36 cellular contexts compared by ENCODE assay signal in genomic region chr2:42261531-42262195, GRCh38.
DNase-seq lines count a peak whose midpoint lies in the region; ATAC-seq, FAIRE-seq and TF ChIP-seq lines count a peak whose summit lies in the region.
"Had no signal": no experiment of that assay in that cellular context is flagged by ENCODE, and none has a peak within 500 bp of the region (broad histone marks: within the 10 kb centered on the region; RNA-seq: fewer than 3 reads in every experiment).

No MANE protein-coding gene starts in this region.

- TF ChIP-seq POLR2A in HepG2 (IDR thresholded peaks at IDR 0.05; ENCODE audit: insufficient read depth in 1 of 2, low read depth in 2 of 2, low read length in 2 of 2) (no peak), right lobe of liver (IDR thresholded peaks at IDR 0.05) (no peak)

- peaks cover 23 to 86% of the 10 kb centered on the region in 2 experiments for H3K36me3 ChIP-seq in HepG2 (replicated peaks in 1 of 2; ENCODE audit: control insufficient read depth in 1 of 2, insufficient read depth in 2 of 2, low read length in 2 of 2)
- peaks cover 0 to 3% (median 0%) of the 10 kb centered on the region in 4 donors for H3K36me3 ChIP-seq in right lobe of liver
- H3K36me3 ChIP-seq in Panc1 (ENCODE audit: control insufficient read depth, insufficient read depth, low read length), result peaks cover 20% of the 10 kb centered on the region
- H3K36me3 ChIP-seq: prostate gland, vagina had no signal

- no peak overlapping the region for H3K4me2 ChIP-seq in HepG2 (ENCODE audit: low read depth, low read length)
- H3K4me2 ChIP-seq: BLaER1 had no signal

- WGBS in HepG2 (ENCODE audit: low lambda C conversion rate), result 97% methylated on average over 3 of the region's 3 CpGs
- 94% methylated on average over 3 of the region's 3 CpGs for WGBS in right lobe of liver (ENCODE audit: insufficient coverage, low coverage, low lambda C conversion rate, missing lambda C conversion rate)

- H2AFZ ChIP-seq in HepG2 (ENCODE audit: low read length), result no peak overlapping the region

- peaks cover 19% of the 10 kb centered on the region for H3K36me3 Mint-ChIP-seq in activated CD4-positive, alpha-beta T cell treated with anti-CD3 and anti-CD28 coated beads for 36 hours (ENCODE audit: low read depth)
- H3K36me3 Mint-ChIP-seq: natural killer cell had no signal

- in situ Hi-C loops in HepG2 (cut with HindIII; ENCODE audit: extremely low pct_ligation_motif_present, low pct_unique_long_range_greater_than_20kb), result no loop called here
- in situ Hi-C loops in Panc1 (cut with HindIII; ENCODE audit: low pct_unique_long_range_greater_than_20kb, low sequenced_read_pairs), result no loop called here

- no peak for TF ChIP-seq RAD21 in HepG2 (CRISPR knock-in tag; IDR thresholded peaks at IDR 0.05)

- intact Hi-C loops in HepG2 (cut with micrococcal nuclease; ENCODE audit: unreplicated experiment), result no loop called here
- intact Hi-C loops in right lobe of liver (cut with DNase I), result no loop called here
- intact Hi-C loops in Panc1 (cut with micrococcal nuclease; ENCODE audit: unreplicated experiment), result no loop called here
- intact Hi-C loops in activated CD4-positive, alpha-beta T cell treated with anti-CD3 and anti-CD28 coated beads for 36 hours (cut with DNase I, micrococcal nuclease), result no loop called here

- peaks cover 90% of the 10 kb centered on the region for H4K20me1 ChIP-seq in HepG2 (ENCODE audit: insufficient read depth, low read length)
- H4K20me1 ChIP-seq: BLaER1 had no signal

- no peak overlapping the region for H3K4me3 Mint-ChIP-seq in activated CD4-positive, alpha-beta T cell treated with anti-CD3 and anti-CD28 coated beads for 36 hours
- H3K4me3 Mint-ChIP-seq: activated CD4-positive, alpha-beta memory T cell treated with anti-CD3 and anti-CD28 coated beads for 36 hours; activated T-helper 1 cell treated with anti-CD3 and anti-CD28 coated beads, Interleukin-12 subunit alpha, Interleukin-12 subunit beta, Interleukin-2, Interleukin-4 antibody, amounts not matched to agents 30 ng/mL and 10 ng/mL and 1 ng/mL, durations not matched to agents 14 hours and 24 hours and 36 hours; effector memory CD8-positive, alpha-beta T cell; HFFc6; immature natural killer cell; natural killer cell had no signal

- no peak for DNase-seq in HepG2 (ENCODE audit: low spot score)
- DNase-seq in right lobe of liver, result no peak
- DNase-seq in NCI-H2029 (lab: John Stamatoyannopoulos, UW), result peak; percentile 71
- no peak for DNase-seq in Panc1 (ENCODE audit: low read depth, low spot score)
- DNase-seq in AG08396 (ENCODE audit: low spot score), result no peak
- DNase-seq in activated CD4-positive, alpha-beta T cell treated with anti-CD3 and anti-CD28 coated beads for 36 hours, result no peak
- DNase-seq: ACHN; activated CD4-positive, alpha-beta memory T cell treated with anti-CD3 and anti-CD28 coated beads for 36 hours; activated CD8-positive, alpha-beta memory T cell treated with anti-CD3 and anti-CD28 coated beads, Interleukin-2, amount 50 U/mL, for 48 hours; activated naive CD4-positive, alpha-beta T cell treated with Interleukin-2 at 50 U/mL for 16 hours; Caco-2; central memory CD4-positive, alpha-beta T cell; effector memory CD8-positive, alpha-beta T cell; HFFc6; hypothalamus; immature natural killer cell; left cardiac atrium; MM.1S; natural killer cell; NCI-H1694; NCI-H82; occipital lobe; sigmoid colon; stimulated activated CD4-positive, alpha-beta T cell treated with anti-CD3 and anti-CD28 coated beads, Interleukin-12 subunit alpha, Interleukin-12 subunit beta, amount 100 ng/mL, for 4 hours; stimulated activated CD4-positive, alpha-beta T cell treated with anti-CD3 and anti-CD28 coated beads, Interleukin-4, amount 100 ng/mL, for 1 hour; tibial artery had no signal

- no peaks in the 10 kb centered on the region for H3K9me3 Mint-ChIP-seq in activated CD4-positive, alpha-beta T cell treated with anti-CD3 and anti-CD28 coated beads for 36 hours (ENCODE audit: low read depth)
- H3K9me3 Mint-ChIP-seq: activated CD4-positive, alpha-beta memory T cell treated with anti-CD3 and anti-CD28 coated beads for 36 hours; activated T-helper 1 cell treated with anti-CD3 and anti-CD28 coated beads, Interleukin-12 subunit alpha, Interleukin-12 subunit beta, Interleukin-2, Interleukin-4 antibody, amounts not matched to agents 30 ng/mL and 10 ng/mL and 1 ng/mL, durations not matched to agents 14 hours and 24 hours and 36 hours; effector memory CD8-positive, alpha-beta T cell; HFFc6; immature natural killer cell; natural killer cell had no signal

- ATAC-seq in HepG2 (no peak), right lobe of liver (no peak), Panc1 (no peak), HG03039 (IDR thresholded peaks at IDR 0.05; ENCODE audit: unreplicated experiment) (no peak), HG02642 (IDR thresholded peaks at IDR 0.05; ENCODE audit: poor library complexity, unreplicated experiment) (no peak)
- ATAC-seq in activated CD4-positive, alpha-beta T cell treated with anti-CD3 and anti-CD28 coated beads for 36 hours, result no peak
- ATAC-seq: activated CD4-positive, CD25-positive, alpha-beta regulatory T cell treated with anti-CD3 and anti-CD28 coated beads, Interleukin-2, amount 50 U/mL, for 24 hours; effector memory CD8-positive, alpha-beta T cell; left cardiac atrium; natural killer cell had no signal

- no peak for TF ChIP-seq CTCF in HepG2 (CRISPR knock-in tag; IDR thresholded peaks at IDR 0.05)
- no peak for TF ChIP-seq CTCF in right lobe of liver (IDR thresholded peaks at IDR 0.05)
- no peak for TF ChIP-seq CTCF in Panc1 (IDR thresholded peaks at IDR 0.05)

- H3K9me3 ChIP-seq in HepG2 (ENCODE audit: low read length), result no peaks in the 10 kb centered on the region
- no peaks in the 10 kb centered on the region for H3K9me3 ChIP-seq in right lobe of liver
- H3K9me3 ChIP-seq in Panc1 (ENCODE audit: control insufficient read depth, insufficient read depth, low read depth, low read length), result no peaks in the 10 kb centered on the region
- H3K9me3 ChIP-seq: Caco-2, prostate gland, sigmoid colon, SJSA1, tibial artery, vagina had no signal

- BruUV-seq in HepG2 (replicated peaks; lab: Mats Ljungman, UMichigan) (TSS peak; percentile 13), Panc1 (replicated peaks; lab: Mats Ljungman, UMichigan) (TSS peak; percentile 6)

- CTCF ChIA-PET in HepG2 (lab: Yijun Ruan, JAX; ENCODE audit: low intra/inter-chr PET ratio, low total read pairs) (no interaction called here), Panc1 (lab: Charles Lee) (no interaction called here)
- CTCF ChIA-PET in activated CD4-positive, alpha-beta T cell treated with anti-CD3 and anti-CD28 coated beads for 36 hours (lab: Charles Lee), result interaction anchor here (1.4 kb wide), 1 partner anchor 9 kb away, joined by 3 read pairs; no protein-coding TSS in a partner anchor

- no peak for FAIRE-seq in HepG2 (lab: Jason Lieb, UNC)
- FAIRE-seq: H1 had no signal

- TF ChIP-seq EP300 in HepG2 (IDR thresholded peaks at IDR 0.05; ENCODE audit: low read depth in 2 of 2, low read length in 2 of 2), result no peak
- TF ChIP-seq EP300 in HepG2 (CRISPR knock-in tag; IDR thresholded peaks at IDR 0.05; ENCODE audit: borderline replicate concordance), result no peak

- H3K27ac Mint-ChIP-seq in activated CD4-positive, alpha-beta T cell treated with anti-CD3 and anti-CD28 coated beads for 36 hours, result no peak overlapping the region
- H3K27ac Mint-ChIP-seq: activated CD4-positive, alpha-beta memory T cell treated with anti-CD3 and anti-CD28 coated beads for 36 hours; activated T-helper 1 cell treated with anti-CD3 and anti-CD28 coated beads, Interleukin-12 subunit alpha, Interleukin-12 subunit beta, Interleukin-2, Interleukin-4 antibody, amounts not matched to agents 30 ng/mL and 10 ng/mL and 1 ng/mL, durations not matched to agents 14 hours and 24 hours and 36 hours; HFFc6; natural killer cell had no signal

- no peaks in the 10 kb centered on the region for H3K4me1 ChIP-seq in HepG2 (ENCODE audit: insufficient read depth, low read length)
- no peaks in the 10 kb centered on the region for H3K4me1 ChIP-seq in right lobe of liver
- no peaks in the 10 kb centered on the region for H3K4me1 ChIP-seq in Panc1 (ENCODE audit: control insufficient read depth, insufficient read depth, low read length)
- H3K4me1 ChIP-seq: Caco-2, prostate gland, sigmoid colon, SJSA1, tibial artery, vagina had no signal

- H3K4me1 Mint-ChIP-seq in activated CD4-positive, alpha-beta T cell treated with anti-CD3 and anti-CD28 coated beads for 36 hours, result peaks cover 14% of the 10 kb centered on the region

- H3K27ac ChIP-seq in HepG2 (ENCODE audit: extremely low read length, insufficient read depth, low read length) (no peak overlapping the region), right lobe of liver (no peak overlapping the region), Panc1 (ENCODE audit: low read length) (no peak overlapping the region)
- H3K27ac ChIP-seq: BLaER1, prostate gland, RWPE1, sigmoid colon, SJSA1, tibial artery, vagina had no signal

- no peak overlapping the region for H3K9ac ChIP-seq in HepG2 (ENCODE audit: insufficient read depth, low read depth, low read length)
- H3K9ac ChIP-seq: BLaER1 had no signal

- POLR2A ChIA-PET in HepG2 (lab: Yijun Ruan, JAX), result no interaction called here
- POLR2A ChIA-PET in Panc1 (lab: Charles Lee), result no interaction called here
- POLR2A ChIA-PET in activated CD4-positive, alpha-beta T cell treated with anti-CD3 and anti-CD28 coated beads for 36 hours (lab: Charles Lee), result no interaction called here

- no peaks in the 10 kb centered on the region for H3K27me3 Mint-ChIP-seq in activated CD4-positive, alpha-beta T cell treated with anti-CD3 and anti-CD28 coated beads for 36 hours
- H3K27me3 Mint-ChIP-seq: activated CD4-positive, alpha-beta memory T cell treated with anti-CD3 and anti-CD28 coated beads for 36 hours; effector memory CD8-positive, alpha-beta T cell had no signal

- H3K79me2 ChIP-seq in HepG2 (ENCODE audit: insufficient read depth, low read length), result peaks cover 72% of the 10 kb centered on the region

- H3K4me3 ChIP-seq in HepG2 (replicated peaks in 1 of 3; ENCODE audit: insufficient read depth in 1 of 3, low read depth in 2 of 3, low read length in 3 of 3), result no peak overlapping the region
- H3K4me3 ChIP-seq in right lobe of liver, result no peak overlapping the region
- no peak overlapping the region for H3K4me3 ChIP-seq in Panc1 (ENCODE audit: low read depth in 2 of 2, low read length in 2 of 2)
- H3K4me3 ChIP-seq: BLaER1, prostate gland, sigmoid colon, SJSA1, tibial artery, vagina had no signal

- H3K27me3 ChIP-seq in HepG2 (ENCODE audit: control insufficient read depth in 1 of 2, insufficient read depth in 2 of 2, low read length in 2 of 2), result no peaks in the 10 kb centered on the region
- H3K27me3 ChIP-seq in right lobe of liver, result no peaks in the 10 kb centered on the region
- H3K27me3 ChIP-seq in Panc1 (ENCODE audit: control insufficient read depth, insufficient read depth, low read length), result no peaks in the 10 kb centered on the region
- H3K27me3 ChIP-seq: BLaER1, sigmoid colon, SJSA1, tibial artery, vagina had no signal

TF ChIP-seq in HepG2, 621 proteins besides CTCF, POLR2A, EP300 and RAD21 (continues in another document):
- no peak for TF ChIP-seq POLR2AphosphoS5 (IDR thresholded peaks at IDR 0.05; ENCODE audit: low read depth, low read length)
